In genomic region chr21:38979271-38980196, GRCh38 we compare ENCODE assay signal across 9 cellular contexts.
DNase-seq lines count a peak whose midpoint lies in the region; ATAC-seq, FAIRE-seq and TF ChIP-seq lines count a peak whose summit lies in the region.
"Had no signal": no experiment of that assay in that cellular context is flagged by ENCODE, and none has a peak within 500 bp of the region (broad histone marks: within the 10 kb centered on the region; RNA-seq: fewer than 3 reads in every experiment).

No MANE protein-coding gene starts in this region.

- H3K9me3 ChIP-seq in DND-41 (ENCODE audit: insufficient read depth, low read length, severe bottlenecking) (no peaks in the 10 kb centered on the region), keratinocyte (ENCODE audit: control insufficient read depth, low read depth, low read length) (no peaks in the 10 kb centered on the region)

- ATAC-seq in DND-41 (ENCODE audit: insufficient read depth, low read depth) (peak; percentile 66), HG02870 (IDR thresholded peaks at IDR 0.05; ENCODE audit: unreplicated experiment) (peak; percentile 54)

- peaks cover 58% of the 10 kb centered on the region for H3K4me1 Mint-ChIP-seq in T-helper 2 cell treated with Interferon-gamma antibody and Interleukin-4, amounts not matched to agents 5 μg/mL and 100 μg/mL, for 36 hours (ENCODE audit: low read depth)
- peaks cover 21% of the 10 kb centered on the region for H3K4me1 Mint-ChIP-seq in endothelial cell (ENCODE audit: unreplicated experiment)

- DNase-seq in DND-41 (peak; percentile 85), keratinocyte (ENCODE audit: low read depth, low spot score) (no peak), D721Med (ENCODE audit: insufficient read length, low spot score) (no peak), endothelial cell (ENCODE audit: low spot score) (no peak), NCI-H1048 (lab: John Stamatoyannopoulos, UW) (no peak)
- peak; percentile 58 for DNase-seq in T-helper 2 cell treated with Interferon-gamma antibody and Interleukin-4, amounts not matched to agents 5 μg/mL and 100 μg/mL, for 36 hours (ENCODE audit: low spot score)
- DNase-seq in activated effector memory CD4-positive, alpha-beta T cell treated with anti-CD3 and anti-CD28 coated beads, Interleukin-2, amount 50 U/mL, for 16 hours: no peak

- peaks cover 7% of the 10 kb centered on the region for H3K9me3 Mint-ChIP-seq in T-helper 2 cell treated with Interferon-gamma antibody and Interleukin-4, amounts not matched to agents 5 μg/mL and 100 μg/mL, for 36 hours
- no peaks in the 10 kb centered on the region for H3K9me3 Mint-ChIP-seq in endothelial cell (ENCODE audit: unreplicated experiment)

- H3K27ac Mint-ChIP-seq in T-helper 2 cell treated with Interferon-gamma antibody and Interleukin-4, amounts not matched to agents 5 μg/mL and 100 μg/mL, for 36 hours: peak overlapping the region; percentile 89
- no peak overlapping the region for H3K27ac Mint-ChIP-seq in endothelial cell (ENCODE audit: unreplicated experiment)
- H3K27ac Mint-ChIP-seq: progenitor cell of endocrine pancreas had no signal

- H3K9me1 ChIP-seq in keratinocyte (ENCODE audit: control insufficient read depth, extremely low read depth, insufficient read depth, low read length): no peaks in the 10 kb centered on the region

- H3K9ac ChIP-seq in DND-41 (ENCODE audit: low read depth, low read length) (peak overlapping the region; percentile 60), keratinocyte (ENCODE audit: control insufficient read depth, extremely low read depth, insufficient read depth, low read length) (no peak overlapping the region)

- H3K4me1 ChIP-seq in DND-41 (ENCODE audit: insufficient read depth, low read length) (peaks cover 78% of the 10 kb centered on the region), keratinocyte (ENCODE audit: control insufficient read depth, extremely low read depth, insufficient read depth, low read length) (peaks cover 7% of the 10 kb centered on the region)

- peak; percentile 56 for FAIRE-seq in keratinocyte (lab: Jason Lieb, UNC)
- no peak for FAIRE-seq in D721Med (lab: Jason Lieb, UNC)

- peaks cover 4% of the 10 kb centered on the region for H3K36me3 Mint-ChIP-seq in T-helper 2 cell treated with Interferon-gamma antibody and Interleukin-4, amounts not matched to agents 5 μg/mL and 100 μg/mL, for 36 hours (ENCODE audit: low read depth)
- H3K36me3 Mint-ChIP-seq in endothelial cell (ENCODE audit: low read depth, unreplicated experiment): peaks cover 5% of the 10 kb centered on the region

- H3K36me3 ChIP-seq in DND-41 (ENCODE audit: insufficient read depth, low read length) (no peaks in the 10 kb centered on the region), keratinocyte (ENCODE audit: control insufficient read depth in 2 of 2, extremely low read depth in 1 of 2, insufficient read depth in 2 of 2, low read length in 2 of 2) (no peaks in the 10 kb centered on the region)

- H3K79me2 ChIP-seq in DND-41 (ENCODE audit: insufficient read depth, low read length) (0 out of 2 replicates have a peak, but pooled peaks cover 3% of the 10 kb centered on the region), keratinocyte (ENCODE audit: control insufficient read depth, insufficient read depth, low read length) (no peaks in the 10 kb centered on the region)

- peak overlapping the region; percentile 62 for H3K4me3 Mint-ChIP-seq in T-helper 2 cell treated with Interferon-gamma antibody and Interleukin-4, amounts not matched to agents 5 μg/mL and 100 μg/mL, for 36 hours
- no peak overlapping the region for H3K4me3 Mint-ChIP-seq in endothelial cell (ENCODE audit: unreplicated experiment)

- no peaks in the 10 kb centered on the region for H4K20me1 ChIP-seq in DND-41 (ENCODE audit: insufficient read depth, low read length)
- H4K20me1 ChIP-seq in keratinocyte (ENCODE audit: control insufficient read depth, extremely low read depth, insufficient read depth, low read length): no peaks in the 10 kb centered on the region

- H2AFZ ChIP-seq in DND-41 (ENCODE audit: low read depth, low read length) (no peak overlapping the region), keratinocyte (ENCODE audit: control insufficient read depth, low read length) (no peak overlapping the region)

- H3K27me3 ChIP-seq in DND-41 (ENCODE audit: insufficient read depth, low read length, poor library complexity) (no peaks in the 10 kb centered on the region), keratinocyte (ENCODE audit: control insufficient read depth, extremely low read depth, insufficient read depth, low read length) (no peaks in the 10 kb centered on the region)

- H3K27ac ChIP-seq in DND-41 (ENCODE audit: low read length) (peak overlapping the region; percentile 100), keratinocyte (ENCODE audit: control insufficient read depth, insufficient read depth, low read length) (no peak overlapping the region)

- peak overlapping the region in 1 of 2 experiments; percentile 48; a peak in 1 of 4 replicates for H3K4me3 ChIP-seq in DND-41 (ENCODE audit: low read depth in 1 of 2, low read length in 2 of 2)
- H3K4me3 ChIP-seq in keratinocyte (ENCODE audit: control insufficient read depth in 2 of 3, extremely low read depth in 1 of 3, insufficient read depth in 2 of 3, low read depth in 1 of 3, low read length in 3 of 3): no peak overlapping the region

- H3K4me2 ChIP-seq in DND-41 (ENCODE audit: insufficient read depth, low read length) (peak overlapping the region; percentile 59), keratinocyte (ENCODE audit: control insufficient read depth, extremely low read depth, insufficient read depth, low read depth, low read length) (no peak overlapping the region)

- dilution Hi-C loops in keratinocyte (cut with MboI; ENCODE audit: extremely low pct_ligation_motif_present, low sequenced_read_pairs): no loop called here

- TF ChIP-seq CTCF in DND-41 (IDR thresholded peaks at IDR 0.05; ENCODE audit: borderline replicate concordance, extremely low read depth, low read length, poor library complexity, severe bottlenecking): no peak
- TF ChIP-seq CTCF in keratinocyte (optimal IDR thresholded peaks at IDR 0.05 in 1 of 3, IDR thresholded peaks at IDR 0.05 in 1 of 3, conservative IDR thresholded peaks at IDR 0.05 in 1 of 3; ENCODE audit: extremely low read depth in 1 of 3, insufficient read depth in 2 of 3, low read length in 3 of 3): no peak
- no peak for TF ChIP-seq CTCF in D721Med (IDR thresholded peaks at IDR 0.05; ENCODE audit: insufficient read depth, missing control alignments)
- TF ChIP-seq CTCF in endothelial cell (IDR thresholded peaks at IDR 0.05; ENCODE audit: unreplicated experiment): no peak

- no peaks in the 10 kb centered on the region for H3K27me3 Mint-ChIP-seq in T-helper 2 cell treated with Interferon-gamma antibody and Interleukin-4, amounts not matched to agents 5 μg/mL and 100 μg/mL, for 36 hours (ENCODE audit: low read depth)
- peaks cover 3% of the 10 kb centered on the region for H3K27me3 Mint-ChIP-seq in endothelial cell (ENCODE audit: unreplicated experiment)
- H3K27me3 Mint-ChIP-seq: progenitor cell of endocrine pancreas had no signal

Comparison
In these comparisons a context has a peak if more than half of its experiments do, and no peak if none do; other contexts are left out.
1. DNase-seq: peak in DND-41 (single experiment) and T-helper 2 cell treated with Interferon-gamma antibody and Interleukin-4, amounts not matched to agents 5 μg/mL and 100 μg/mL, for 36 hours (single experiment); none in keratinocyte (single experiment), D721Med (single experiment), endothelial cell (single experiment), NCI-H1048 (single experiment) and activated effector memory CD4-positive, alpha-beta T cell treated with anti-CD3 and anti-CD28 coated beads, Interleukin-2, amount 50 U/mL, for 16 hours (single experiment).